In the genomic region with DNA sequence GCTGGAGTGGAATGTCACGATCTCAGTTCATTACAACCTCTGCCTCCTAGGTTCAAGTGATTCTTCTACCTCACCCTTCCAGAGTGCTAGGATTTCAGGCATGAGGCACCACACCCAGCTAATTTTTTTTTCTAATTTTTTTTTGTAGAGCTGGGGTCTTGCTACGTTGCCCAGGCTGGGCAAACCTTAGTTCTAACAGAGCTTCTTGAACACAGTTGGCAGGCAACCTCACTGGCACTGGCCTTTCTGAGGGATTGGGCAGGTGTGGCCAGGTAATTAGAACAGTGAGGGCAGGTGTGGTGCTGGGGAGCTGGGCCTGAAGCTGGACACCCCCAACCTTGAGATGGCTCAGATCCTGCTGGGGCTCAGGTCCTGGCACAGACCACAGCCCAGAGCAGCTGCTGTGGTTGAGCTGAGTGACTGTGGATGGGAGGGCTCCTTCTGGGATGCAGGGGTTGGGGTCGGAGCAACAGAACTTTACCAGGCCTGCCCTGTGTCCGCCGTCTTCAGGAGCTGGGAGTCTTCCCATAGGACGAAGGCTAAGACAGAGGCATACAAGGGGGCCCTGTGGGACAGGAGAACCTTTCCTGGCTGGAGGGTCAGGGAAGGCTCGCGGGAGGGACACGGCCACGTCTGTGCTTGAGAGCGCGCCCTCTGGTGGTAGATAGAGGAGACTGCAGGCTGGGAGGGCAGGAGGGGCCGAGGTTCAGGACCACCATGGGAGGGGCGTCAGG, we compare ENCODE assay signal across 8 cellular contexts. TPM values are rescaled to one million over a fixed set of nuclear protein-coding genes. Genes with fewer than 3 reads are reported as not detected.
A peak's percentile ranks its signal among the peaks of the same experiment; 100 is the strongest.
DNase-seq lines count a peak whose midpoint lies in the region; ATAC-seq, FAIRE-seq and TF ChIP-seq lines count a peak whose summit lies in the region.

No MANE protein-coding gene starts in this region.

- ATAC-seq in left colon (peak; percentile 42), GM18505 (IDR thresholded peaks at IDR 0.05; ENCODE audit: unreplicated experiment) (no peak)

- intact Hi-C loops in left colon (cut with DNase I, micrococcal nuclease), result no loop called here

- TF ChIP-seq CTCF in astrocyte of the spinal cord (IDR thresholded peaks at IDR 0.05; ENCODE audit: low read depth, low read length), result peak; percentile 88

- no peak overlapping the region for H3K4me3 ChIP-seq in astrocyte of the spinal cord (ENCODE audit: low read depth, low read length)

- DNase-seq in DMS53 (lab: John Stamatoyannopoulos, UW) (peak; percentile 26), DMS53 treated with DMSO at 0.1 percent for 48 hours (lab: John Stamatoyannopoulos, UW; ENCODE audit: unreplicated experiment) (no peak), SK-N-DZ (ENCODE audit: low spot score) (peak; percentile 84), astrocyte of the spinal cord (ENCODE audit: low read depth, low spot score) (no peak), left colon (peak in 1 of 2 donors; percentile 15), H54 (ENCODE audit: insufficient read length, low spot score) (no peak)
- peak in 5 of 6 experiments; percentile 13 to 35 (median 27) for DNase-seq in stimulated activated naive CD4-positive, alpha-beta T cell (lab: John Stamatoyannopoulos, UW)

- in situ Hi-C loops in astrocyte of the spinal cord (cut with HindIII; ENCODE audit: low sequenced_read_pairs), result no loop called here

- TF ChIP-seq POLR2A in H54 (IDR thresholded peaks at IDR 0.05; ENCODE audit: low read depth, low read length) (no peak), GM18505 (IDR thresholded peaks at IDR 0.05; ENCODE audit: borderline replicate concordance, extremely low read depth, insufficient read depth, insufficient read length) (no peak)

- no peak for FAIRE-seq in H54 (lab: Jason Lieb, UNC)

RNA-seq across cellular contexts. Expression of gene COL26A1, which starts 48.2 kb away (rescaled TPM):
- 39.1 and 48.8 TPM in 2 replicates for polyA plus RNA-seq in SK-N-DZ (2014; cell fraction: cytosol; rRNA removed)
- polyA plus RNA-seq in SK-N-DZ (2014; cell fraction: nucleus; rRNA removed), result 25.2 and 31.3 TPM in 2 replicates
- total RNA-seq in left colon, result not detected

Comparison
In these comparisons a context has a peak if more than half of its experiments do, and no peak if none do; other contexts are left out.
1. DNase-seq: peak in DMS53 (single experiment), SK-N-DZ (single experiment) and stimulated activated naive CD4-positive, alpha-beta T cell (5 of 6); none in DMS53 treated with DMSO at 0.1 percent for 48 hours (single experiment), astrocyte of the spinal cord (single experiment) and H54 (single experiment).